1 cellular context compared by ENCODE assay signal in genomic region chr4:82415922-82416365, GRCh38.
TF ChIP-seq lines count a peak whose summit lies in the region.

No MANE protein-coding gene starts in this region.

TF ChIP-seq in GM23338, 12 proteins besides CTCF, POLR2A, EP300 and RAD21 (continued from another document):
- TF ChIP-seq, protein P1, sequence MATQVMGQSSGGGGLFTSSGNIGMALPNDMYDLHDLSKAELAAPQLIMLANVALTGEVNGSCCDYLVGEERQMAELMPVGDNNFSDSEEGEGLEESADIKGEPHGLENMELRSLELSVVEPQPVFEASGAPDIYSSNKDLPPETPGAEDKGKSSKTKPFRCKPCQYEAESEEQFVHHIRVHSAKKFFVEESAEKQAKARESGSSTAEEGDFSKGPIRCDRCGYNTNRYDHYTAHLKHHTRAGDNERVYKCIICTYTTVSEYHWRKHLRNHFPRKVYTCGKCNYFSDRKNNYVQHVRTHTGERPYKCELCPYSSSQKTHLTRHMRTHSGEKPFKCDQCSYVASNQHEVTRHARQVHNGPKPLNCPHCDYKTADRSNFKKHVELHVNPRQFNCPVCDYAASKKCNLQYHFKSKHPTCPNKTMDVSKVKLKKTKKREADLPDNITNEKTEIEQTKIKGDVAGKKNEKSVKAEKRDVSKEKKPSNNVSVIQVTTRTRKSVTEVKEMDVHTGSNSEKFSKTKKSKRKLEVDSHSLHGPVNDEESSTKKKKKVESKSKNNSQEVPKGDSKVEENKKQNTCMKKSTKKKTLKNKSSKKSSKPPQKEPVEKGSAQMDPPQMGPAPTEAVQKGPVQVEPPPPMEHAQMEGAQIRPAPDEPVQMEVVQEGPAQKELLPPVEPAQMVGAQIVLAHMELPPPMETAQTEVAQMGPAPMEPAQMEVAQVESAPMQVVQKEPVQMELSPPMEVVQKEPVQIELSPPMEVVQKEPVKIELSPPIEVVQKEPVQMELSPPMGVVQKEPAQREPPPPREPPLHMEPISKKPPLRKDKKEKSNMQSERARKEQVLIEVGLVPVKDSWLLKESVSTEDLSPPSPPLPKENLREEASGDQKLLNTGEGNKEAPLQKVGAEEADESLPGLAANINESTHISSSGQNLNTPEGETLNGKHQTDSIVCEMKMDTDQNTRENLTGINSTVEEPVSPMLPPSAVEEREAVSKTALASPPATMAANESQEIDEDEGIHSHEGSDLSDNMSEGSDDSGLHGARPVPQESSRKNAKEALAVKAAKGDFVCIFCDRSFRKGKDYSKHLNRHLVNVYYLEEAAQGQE (IDR thresholded peaks at IDR 0.05; ENCODE audit: unreplicated experiment) = no peak
- no peak for TF ChIP-seq NANOG (IDR thresholded peaks at IDR 0.05; ENCODE audit: borderline replicate concordance)
- TF ChIP-seq, protein P2, sequence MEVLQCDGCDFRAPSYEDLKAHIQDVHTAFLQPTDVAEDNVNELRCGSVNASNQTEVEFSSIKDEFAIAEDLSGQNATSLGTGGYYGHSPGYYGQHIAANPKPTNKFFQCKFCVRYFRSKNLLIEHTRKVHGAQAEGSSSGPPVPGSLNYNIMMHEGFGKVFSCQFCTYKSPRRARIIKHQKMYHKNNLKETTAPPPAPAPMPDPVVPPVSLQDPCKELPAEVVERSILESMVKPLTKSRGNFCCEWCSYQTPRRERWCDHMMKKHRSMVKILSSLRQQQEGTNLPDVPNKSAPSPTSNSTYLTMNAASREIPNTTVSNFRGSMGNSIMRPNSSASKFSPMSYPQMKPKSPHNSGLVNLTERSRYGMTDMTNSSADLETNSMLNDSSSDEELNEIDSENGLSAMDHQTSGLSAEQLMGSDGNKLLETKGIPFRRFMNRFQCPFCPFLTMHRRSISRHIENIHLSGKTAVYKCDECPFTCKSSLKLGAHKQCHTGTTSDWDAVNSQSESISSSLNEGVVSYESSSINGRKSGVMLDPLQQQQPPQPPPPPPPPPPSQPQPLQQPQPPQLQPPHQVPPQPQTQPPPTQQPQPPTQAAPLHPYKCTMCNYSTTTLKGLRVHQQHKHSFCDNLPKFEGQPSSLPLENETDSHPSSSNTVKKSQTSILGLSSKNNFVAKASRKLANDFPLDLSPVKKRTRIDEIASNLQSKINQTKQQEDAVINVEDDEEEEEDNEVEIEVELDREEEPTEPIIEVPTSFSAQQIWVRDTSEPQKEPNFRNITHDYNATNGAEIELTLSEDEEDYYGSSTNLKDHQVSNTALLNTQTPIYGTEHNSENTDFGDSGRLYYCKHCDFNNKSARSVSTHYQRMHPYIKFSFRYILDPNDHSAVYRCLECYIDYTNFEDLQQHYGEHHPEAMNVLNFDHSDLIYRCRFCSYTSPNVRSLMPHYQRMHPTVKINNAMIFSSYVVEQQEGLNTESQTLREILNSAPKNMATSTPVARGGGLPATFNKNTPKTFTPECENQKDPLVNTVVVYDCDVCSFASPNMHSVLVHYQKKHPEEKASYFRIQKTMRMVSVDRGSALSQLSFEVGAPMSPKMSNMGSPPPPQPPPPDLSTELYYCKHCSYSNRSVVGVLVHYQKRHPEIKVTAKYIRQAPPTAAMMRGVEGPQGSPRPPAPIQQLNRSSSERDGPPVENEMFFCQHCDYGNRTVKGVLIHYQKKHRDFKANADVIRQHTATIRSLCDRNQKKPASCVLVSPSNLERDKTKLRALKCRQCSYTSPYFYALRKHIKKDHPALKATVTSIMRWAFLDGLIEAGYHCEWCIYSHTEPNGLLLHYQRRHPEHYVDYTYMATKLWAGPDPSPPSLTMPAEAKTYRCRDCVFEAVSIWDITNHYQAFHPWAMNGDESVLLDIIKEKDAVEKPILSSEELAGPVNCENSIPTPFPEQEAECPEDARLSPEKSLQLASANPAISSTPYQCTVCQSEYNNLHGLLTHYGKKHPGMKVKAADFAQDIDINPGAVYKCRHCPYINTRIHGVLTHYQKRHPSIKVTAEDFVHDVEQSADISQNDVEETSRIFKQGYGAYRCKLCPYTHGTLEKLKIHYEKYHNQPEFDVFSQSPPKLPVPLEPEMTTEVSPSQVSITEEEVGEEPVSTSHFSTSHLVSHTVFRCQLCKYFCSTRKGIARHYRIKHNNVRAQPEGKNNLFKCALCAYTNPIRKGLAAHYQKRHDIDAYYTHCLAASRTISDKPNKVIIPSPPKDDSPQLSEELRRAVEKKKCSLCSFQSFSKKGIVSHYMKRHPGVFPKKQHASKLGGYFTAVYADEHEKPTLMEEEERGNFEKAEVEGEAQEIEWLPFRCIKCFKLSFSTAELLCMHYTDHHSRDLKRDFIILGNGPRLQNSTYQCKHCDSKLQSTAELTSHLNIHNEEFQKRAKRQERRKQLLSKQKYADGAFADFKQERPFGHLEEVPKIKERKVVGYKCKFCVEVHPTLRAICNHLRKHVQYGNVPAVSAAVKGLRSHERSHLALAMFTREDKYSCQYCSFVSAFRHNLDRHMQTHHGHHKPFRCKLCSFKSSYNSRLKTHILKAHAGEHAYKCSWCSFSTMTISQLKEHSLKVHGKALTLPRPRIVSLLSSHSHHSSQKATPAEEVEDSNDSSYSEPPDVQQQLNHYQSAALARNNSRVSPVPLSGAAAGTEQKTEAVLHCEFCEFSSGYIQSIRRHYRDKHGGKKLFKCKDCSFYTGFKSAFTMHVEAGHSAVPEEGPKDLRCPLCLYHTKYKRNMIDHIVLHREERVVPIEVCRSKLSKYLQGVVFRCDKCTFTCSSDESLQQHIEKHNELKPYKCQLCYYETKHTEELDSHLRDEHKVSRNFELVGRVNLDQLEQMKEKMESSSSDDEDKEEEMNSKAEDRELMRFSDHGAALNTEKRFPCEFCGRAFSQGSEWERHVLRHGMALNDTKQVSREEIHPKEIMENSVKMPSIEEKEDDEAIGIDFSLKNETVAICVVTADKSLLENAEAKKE (CRISPR knock-in tag; IDR thresholded peaks at IDR 0.05) = peak; percentile 54; the same call in 1 of the 2 replicates
- TF ChIP-seq STAT1 (IDR thresholded peaks at IDR 0.05; ENCODE audit: unreplicated experiment) = no peak
- TF ChIP-seq EZH2 (IDR thresholded peaks at IDR 0.05; ENCODE audit: low read depth, unreplicated experiment) = no peak
- TF ChIP-seq CREB1 (CRISPR knock-in tag; IDR thresholded peaks at IDR 0.05; ENCODE audit: low read depth) = no peak
- no peak for TF ChIP-seq EZH2phosphoT487 (IDR thresholded peaks at IDR 0.05; ENCODE audit: unreplicated experiment)
- TF ChIP-seq ZNF114 (CRISPR knock-in tag; IDR thresholded peaks at IDR 0.05) = 0 out of 2 replicates have a peak, but pooled peaks have one; percentile 71
- TF ChIP-seq JUNB (IDR thresholded peaks at IDR 0.05; ENCODE audit: unreplicated experiment) = no peak
- TF ChIP-seq ZNF331 (CRISPR knock-in tag; IDR thresholded peaks at IDR 0.05; ENCODE audit: low read depth) = no peak
- no peak for TF ChIP-seq ETS1 (IDR thresholded peaks at IDR 0.05)
